Comparison of ENCODE assay signal across 1 cellular context in genomic region chr19:6489278-6490061, GRCh38.
TF ChIP-seq lines count a peak whose summit lies in the region.

No MANE protein-coding gene starts in this region.

TF ChIP-seq in HepG2, 621 proteins besides CTCF, POLR2A, EP300 and RAD21:
- TF ChIP-seq ZMYM3 (CRISPR knock-in tag; IDR thresholded peaks at IDR 0.05) (no peak), ZNF768 (CRISPR knock-in tag; IDR thresholded peaks at IDR 0.05) (peak; percentile 56; the same call in 1 of the 2 replicates)
